ENCODE assay signal across 15 cellular contexts in the genomic region with DNA sequence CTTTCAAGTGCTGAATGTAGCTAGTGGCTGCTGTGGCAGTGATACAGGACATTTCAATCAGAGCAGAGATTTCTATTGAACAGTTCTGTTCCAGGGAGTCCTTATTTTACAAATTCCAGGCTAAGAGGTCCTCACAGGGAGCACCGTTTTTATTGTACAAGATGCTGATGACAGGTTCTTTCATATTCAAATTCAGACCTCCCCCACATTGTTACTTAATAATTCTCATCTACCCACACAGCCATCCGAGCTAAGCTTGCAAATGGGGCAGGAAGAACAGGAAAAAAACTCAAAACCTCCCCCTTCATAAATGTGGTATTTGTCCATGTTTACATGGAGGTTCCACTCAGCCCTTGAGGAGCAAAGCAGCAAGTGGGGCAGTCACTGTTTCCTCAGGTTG. TPM values are rescaled to one million over a fixed set of nuclear protein-coding genes. Genes with fewer than 3 reads are reported as not detected.
DNase-seq lines count a peak whose midpoint lies in the region; ATAC-seq and TF ChIP-seq lines count a peak whose summit lies in the region.
"Had no signal": no experiment of that assay in that cellular context is flagged by ENCODE, and none has a peak within 500 bp of the region (broad histone marks: within the 10 kb centered on the region; RNA-seq: fewer than 3 reads in every experiment).

No MANE protein-coding gene starts in this region.

- ATAC-seq in GM18502 (IDR thresholded peaks at IDR 0.05; ENCODE audit: poor library complexity, unreplicated experiment): peak; percentile 1
- peak; percentile 3 for ATAC-seq in HG03354 (IDR thresholded peaks at IDR 0.05; ENCODE audit: poor library complexity, severe bottlenecking, unreplicated experiment)
- ATAC-seq in HG03135 (IDR thresholded peaks at IDR 0.05; ENCODE audit: unreplicated experiment): no peak
- ATAC-seq in GM18907 (IDR thresholded peaks at IDR 0.05; ENCODE audit: unreplicated experiment): no peak

- no peak for DNase-seq in endothelial cell (ENCODE audit: low spot score)
- DNase-seq: activated CD4-positive, CD25-positive, alpha-beta regulatory T cell; activated effector memory CD4-positive, alpha-beta T cell treated with anti-CD3 and anti-CD28 coated beads, Interleukin-2, amount 50 U/mL, for 16 hours; kidney; mammary epithelial cell; NCI-H1105; NCI-H2081; NCI-H446 treated with DMSO at 0.1 percent for 48 hours; occipital lobe had no signal

- H3K27ac Mint-ChIP-seq in endothelial cell (ENCODE audit: unreplicated experiment): no peak overlapping the region

- H3K4me1 Mint-ChIP-seq in endothelial cell (ENCODE audit: unreplicated experiment): peaks cover 21% of the 10 kb centered on the region

- peaks cover 60% of the 10 kb centered on the region for H3K36me3 Mint-ChIP-seq in endothelial cell (ENCODE audit: low read depth, unreplicated experiment)

- H3K4me3 Mint-ChIP-seq in endothelial cell (ENCODE audit: unreplicated experiment): peak overlapping the region; percentile 10

- no peaks in the 10 kb centered on the region for H3K9me3 Mint-ChIP-seq in endothelial cell (ENCODE audit: unreplicated experiment)

- H3K27me3 Mint-ChIP-seq in endothelial cell (ENCODE audit: unreplicated experiment): peaks cover 2% of the 10 kb centered on the region

- TF ChIP-seq CTCF in endothelial cell (IDR thresholded peaks at IDR 0.05; ENCODE audit: unreplicated experiment): no peak

RNA-seq across cellular contexts. Expression of gene GABARAPL2, which starts 9.8 kb away (rescaled TPM):
- 222 TPM for total RNA-seq in endothelial cell (ENCODE audit: unreplicated experiment)

RNA-seq across cellular contexts. Expression of gene TMEM231, which starts 19.9 kb away (rescaled TPM):
- total RNA-seq in endothelial cell (ENCODE audit: unreplicated experiment): 14.5 TPM

RNA-seq across cellular contexts. Expression of gene CHST5, which starts 40.1 kb away (rescaled TPM):
- 0.13 TPM for total RNA-seq in endothelial cell (ENCODE audit: unreplicated experiment)
- total RNA-seq: Daoy, myocyte had no signal

RNA-seq across cellular contexts. Expression of gene ADAT1, which starts 47.1 kb away (rescaled TPM):
- total RNA-seq in endothelial cell (ENCODE audit: unreplicated experiment): 137 TPM

Comparison
In these comparisons a context has a peak if more than half of its experiments do, and no peak if none do; other contexts are left out.
1. ATAC-seq: peak in GM18502 (single experiment) and HG03354 (single experiment); none in HG03135 (single experiment) and GM18907 (single experiment).